ENCODE assay signal across 7 cellular contexts in genomic region chr9:121200346-121200745, GRCh38. TPM values are rescaled to one million over a fixed set of nuclear protein-coding genes. Genes with fewer than 3 reads are reported as not detected.
DNase-seq lines count a peak whose midpoint lies in the region; ATAC-seq and TF ChIP-seq lines count a peak whose summit lies in the region.

No MANE protein-coding gene starts in this region.

- no peak overlapping the region for H3K27ac Mint-ChIP-seq in WTC11
- peak overlapping the region; percentile 93 for H3K27ac Mint-ChIP-seq in stimulated activated effector memory CD8-positive, alpha-beta T cell treated with anti-CD3 and anti-CD28 coated beads, Interleukin-12 subunit alpha, Interleukin-12 subunit beta, amount 100 ng/mL, for 72 hours

- POLR2A ChIA-PET in HEK293T (lab: Yijun Ruan, JAX) = interaction anchor here (0.8 to 2.2 kb wide), 3 partner anchors 14 to 144 kb away, joined by 3 to 13 read pairs (median 3); no protein-coding TSS in a partner anchor
- POLR2A ChIA-PET in WTC11 (lab: Charles Lee) = interaction anchor here (1.0 kb wide), 1 partner anchor 97 kb away, joined by 3 read pairs; no protein-coding TSS in a partner anchor

- H3K4me3 Mint-ChIP-seq in WTC11 = peak overlapping the region; percentile 86
- peak overlapping the region; percentile 84 for H3K4me3 Mint-ChIP-seq in stimulated activated effector memory CD8-positive, alpha-beta T cell treated with anti-CD3 and anti-CD28 coated beads, Interleukin-12 subunit alpha, Interleukin-12 subunit beta, amount 100 ng/mL, for 72 hours

- no peaks in the 10 kb centered on the region for H3K36me3 Mint-ChIP-seq in WTC11
- peaks cover 27% of the 10 kb centered on the region for H3K36me3 Mint-ChIP-seq in stimulated activated effector memory CD8-positive, alpha-beta T cell treated with anti-CD3 and anti-CD28 coated beads, Interleukin-12 subunit alpha, Interleukin-12 subunit beta, amount 100 ng/mL, for 72 hours

- TF ChIP-seq CTCF in WTC11 (IDR thresholded peaks at IDR 0.05) = no peak

- H3K36me3 ChIP-seq in iPS DF 6.9 (ENCODE audit: control insufficient read depth, insufficient read depth, low read length) = no peaks in the 10 kb centered on the region

- no CpG with 5 or more reads among the region's 4 CpGs for WGBS in iPS DF 6.9 (ENCODE audit: insufficient coverage, insufficient read length)

- H3K4me1 ChIP-seq in iPS DF 6.9 (ENCODE audit: control insufficient read depth, insufficient read depth, low read length) = no peaks in the 10 kb centered on the region

- H3K27ac ChIP-seq in iPS DF 6.9 (ENCODE audit: low read length) = no peak overlapping the region

- H3K9me3 ChIP-seq in iPS DF 6.9 (ENCODE audit: control insufficient read depth, insufficient read depth, low read length) = no peaks in the 10 kb centered on the region

- H3K27me3 Mint-ChIP-seq in WTC11 (ENCODE audit: low read depth) = peaks cover 2% of the 10 kb centered on the region; the same call in 1 of the 2 replicates

- DNase-seq in HEK293T (ENCODE audit: extremely low spot score) = no peak
- no peak for DNase-seq in WTC11 (ENCODE audit: low spot score)
- DNase-seq in iPS DF 6.9 (ENCODE audit: low read depth, low spot score) = no peak
- no peak for DNase-seq in stimulated activated effector memory CD8-positive, alpha-beta T cell treated with anti-CD3 and anti-CD28 coated beads, Interleukin-12 subunit alpha, Interleukin-12 subunit beta, amount 100 ng/mL, for 72 hours (ENCODE audit: low spot score in 2 of 2)
- DNase-seq in ecto neural progenitor cell (ENCODE audit: low spot score) = no peak
- no peak for DNase-seq in T-helper 9 cell

- H3K4me3 ChIP-seq in iPS DF 6.9 (ENCODE audit: low read length) = peak overlapping the region; percentile 73; the same call in 1 of the 2 replicates

- peaks cover 40% of the 10 kb centered on the region for H3K4me1 Mint-ChIP-seq in WTC11
- H3K4me1 Mint-ChIP-seq in stimulated activated effector memory CD8-positive, alpha-beta T cell treated with anti-CD3 and anti-CD28 coated beads, Interleukin-12 subunit alpha, Interleukin-12 subunit beta, amount 100 ng/mL, for 72 hours = peaks cover 51% of the 10 kb centered on the region

- H3K9me3 Mint-ChIP-seq in WTC11 = no peaks in the 10 kb centered on the region
- H3K9me3 Mint-ChIP-seq in stimulated activated effector memory CD8-positive, alpha-beta T cell treated with anti-CD3 and anti-CD28 coated beads, Interleukin-12 subunit alpha, Interleukin-12 subunit beta, amount 100 ng/mL, for 72 hours = no peaks in the 10 kb centered on the region

- CTCF ChIA-PET in HEK293T (lab: Yijun Ruan, JAX) = no interaction called here
- CTCF ChIA-PET in WTC11 (lab: Charles Lee) = interaction anchor here (1.0 to 1.2 kb wide), 2 partner anchors 12 to 120 kb away, joined by 3 read pairs; no protein-coding TSS in a partner anchor

- ATAC-seq in WTC11 (no peak), GM21390 (IDR thresholded peaks at IDR 0.05; ENCODE audit: unreplicated experiment) (no peak)
- ATAC-seq in stimulated activated effector memory CD8-positive, alpha-beta T cell treated with anti-CD3 and anti-CD28 coated beads, Interleukin-12 subunit alpha, Interleukin-12 subunit beta, amount 100 ng/mL, for 72 hours = no peak

- no peaks in the 10 kb centered on the region for H3K27me3 ChIP-seq in iPS DF 6.9 (ENCODE audit: control insufficient read depth, insufficient read depth, low read length)

TF ChIP-seq in HEK293T, 16 proteins besides CTCF, POLR2A, EP300 and RAD21:
- TF ChIP-seq FOXM1 (IDR thresholded peaks at IDR 0.05; ENCODE audit: borderline replicate concordance) (no peak), L3MBTL2 (conservative IDR thresholded peaks at IDR 0.05) (no peak), NFRKB (IDR thresholded peaks at IDR 0.05) (no peak), FOXK2 (IDR thresholded peaks at IDR 0.05) (no peak), PKNOX1 (IDR thresholded peaks at IDR 0.05) (peak; percentile 28; the same call in 1 of the 2 replicates)

TF ChIP-seq in WTC11, 78 proteins besides CTCF, POLR2A, EP300 and RAD21:
- TF ChIP-seq FOXP1 (CRISPR knock-in tag; IDR thresholded peaks at IDR 0.05; ENCODE audit: borderline replicate concordance) = no peak
- TF ChIP-seq GTF2I (CRISPR knock-in tag; conservative IDR thresholded peaks at IDR 0.05) = no peak
- TF ChIP-seq ZNF263 (CRISPR knock-in tag; IDR thresholded peaks at IDR 0.05; ENCODE audit: low read depth) = no peak
- TF ChIP-seq NR3C1 (CRISPR knock-in tag; conservative IDR thresholded peaks at IDR 0.05; ENCODE audit: low read depth) = no peak
- TF ChIP-seq OVOL2 (CRISPR knock-in tag; IDR thresholded peaks at IDR 0.05; ENCODE audit: borderline replicate concordance) = no peak
- no peak for TF ChIP-seq E2F5 (CRISPR knock-in tag; IDR thresholded peaks at IDR 0.05)
- TF ChIP-seq AR (CRISPR knock-in tag; IDR thresholded peaks at IDR 0.05) = no peak

RNA-seq across cellular contexts. Expression of gene RAB14, which starts 1.3 kb away (rescaled TPM):
- total RNA-seq in WTC11 (2021) = 32.3 to 36.0 TPM (median 34.0 TPM) in 3 replicates
